ENCODE assay signal across 1 cellular context in the genomic region with DNA sequence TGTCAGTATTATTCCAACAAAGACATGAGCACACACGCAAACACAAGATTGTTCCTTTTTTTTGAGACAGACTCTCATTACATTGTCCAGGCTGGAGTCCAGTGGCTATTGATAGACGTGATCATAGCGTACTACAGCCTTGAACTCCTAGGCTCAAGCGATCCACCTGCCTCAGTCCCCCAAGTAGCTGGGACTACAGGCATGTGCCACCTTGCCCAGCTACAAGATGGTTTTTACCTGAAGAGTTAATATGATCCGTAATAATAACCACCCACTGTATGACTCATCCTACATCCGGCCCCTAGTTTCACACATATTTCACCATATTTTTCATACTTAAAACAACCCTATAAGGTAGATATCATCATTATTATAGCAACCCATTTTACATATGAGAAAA.
TF ChIP-seq lines count a peak whose summit lies in the region.

No MANE protein-coding gene starts in this region.

TF ChIP-seq in IMR-90, 13 proteins besides CTCF, POLR2A, EP300 and RAD21:
- TF ChIP-seq FOS (IDR thresholded peaks at IDR 0.05; ENCODE audit: low read depth, low read length) (peak; percentile 41; the same call in 1 of the 2 replicates), MAFK (IDR thresholded peaks at IDR 0.05; ENCODE audit: low read depth, low read length) (no peak), NFE2L2 (IDR thresholded peaks at IDR 0.05; ENCODE audit: low read depth, low read length) (no peak), CEBPB (IDR thresholded peaks at IDR 0.05; ENCODE audit: low read depth, low read length) (no peak), MAZ (IDR thresholded peaks at IDR 0.05; ENCODE audit: borderline replicate concordance, low read depth, low read length) (no peak), CHD1 (IDR thresholded peaks at IDR 0.05; ENCODE audit: low read depth, low read length) (no peak), SMC3 (IDR thresholded peaks at IDR 0.05; ENCODE audit: low read depth, low read length) (no peak)
